8 cellular contexts compared by ENCODE assay signal in the genomic region with DNA sequence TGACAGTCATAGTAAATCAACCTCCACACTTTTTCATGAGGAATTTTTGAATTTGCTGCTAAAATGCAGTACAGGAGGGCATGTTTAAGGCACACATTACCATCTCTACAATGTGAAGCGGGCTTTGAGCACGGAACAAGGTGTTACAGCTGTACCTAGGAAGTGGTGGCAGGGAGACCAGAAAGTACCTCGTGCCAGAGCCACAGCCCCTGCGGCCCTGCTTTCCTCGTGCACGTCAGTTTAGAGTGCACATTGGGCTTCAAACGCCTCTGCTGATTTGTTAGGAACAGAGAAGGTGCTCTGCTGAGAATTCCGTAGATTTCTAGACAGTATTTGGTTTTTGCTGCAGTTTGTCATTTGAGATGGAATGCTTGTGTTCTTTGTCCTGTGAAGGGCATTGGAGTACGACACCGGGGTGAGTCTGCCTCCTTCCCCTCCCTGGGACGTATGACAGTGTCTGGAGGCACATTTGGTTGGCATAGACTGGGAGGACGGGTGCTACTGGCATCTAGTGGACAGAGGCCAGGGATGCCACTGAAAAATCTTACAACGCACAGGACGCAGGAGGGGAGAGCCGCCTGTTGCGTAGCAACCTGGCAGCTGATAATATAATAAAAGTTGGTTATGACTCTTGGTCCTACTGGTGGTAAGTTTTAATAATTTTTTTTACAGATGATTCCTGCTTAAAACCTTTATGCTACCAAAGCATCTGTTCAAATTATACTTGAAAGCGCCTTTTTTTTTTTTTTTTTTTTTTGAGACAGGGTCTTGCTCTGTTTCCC. TPM values are rescaled to one million over a fixed set of nuclear protein-coding genes. Genes with fewer than 3 reads are reported as not detected.
DNase-seq lines count a peak whose midpoint lies in the region; ATAC-seq and TF ChIP-seq lines count a peak whose summit lies in the region.

No MANE protein-coding gene starts in this region.

- peak overlapping the region; percentile 24 for H3K27ac Mint-ChIP-seq in activated T-helper 1 cell treated with anti-CD3 and anti-CD28 coated beads, Interleukin-12 subunit alpha, Interleukin-12 subunit beta, Interleukin-2, Interleukin-4 antibody, amounts not matched to agents 30 ng/mL and 10 ng/mL and 1 ng/mL, durations not matched to agents 14 hours and 24 hours and 36 hours

- peaks cover 5 to 88% (median 64%) of the 10 kb centered on the region in 12 donors for H3K4me1 ChIP-seq in heart left ventricle

- peak in 11 of 12 donors; percentile 21 to 59 (median 35) for TF ChIP-seq CTCF in heart left ventricle (IDR thresholded peaks at IDR 0.05)

- in situ Hi-C loops in Caki2 (cut with HindIII; ENCODE audit: low pct_unique_long_range_greater_than_20kb, low sequenced_read_pairs) = no loop called here

- 37 to 41% (median 38%) methylated on average over 17 of the region's 17 CpGs for WGBS in heart left ventricle, 4 donors

- H3K9me3 ChIP-seq in heart left ventricle = no peaks in the 10 kb centered on the region

- H3K4me3 ChIP-seq in heart left ventricle = no peak overlapping the region

- peak; percentile 50 for TF ChIP-seq RAD21 in Ishikawa (IDR thresholded peaks at IDR 0.05; ENCODE audit: low read depth)

- intact Hi-C loops in activated T-helper 1 cell treated with anti-CD3 and anti-CD28 coated beads, Interleukin-12 subunit alpha, Interleukin-12 subunit beta, Interleukin-2, Interleukin-4 antibody, amounts not matched to agents 30 ng/mL and 10 ng/mL and 1 ng/mL, durations not matched to agents 14 hours and 24 hours and 36 hours (cut with micrococcal nuclease) = no loop called here
- intact Hi-C loops in heart left ventricle (cut with DNase I) = no loop called here
- intact Hi-C loops in sciatic nerve (cut with DNase I) = no loop called here

- no peaks in the 10 kb centered on the region for H3K36me3 ChIP-seq in heart left ventricle

- peaks cover 42% of the 10 kb centered on the region for H3K4me1 Mint-ChIP-seq in activated T-helper 1 cell treated with anti-CD3 and anti-CD28 coated beads, Interleukin-12 subunit alpha, Interleukin-12 subunit beta, Interleukin-2, Interleukin-4 antibody, amounts not matched to agents 30 ng/mL and 10 ng/mL and 1 ng/mL, durations not matched to agents 14 hours and 24 hours and 36 hours (ENCODE audit: low read depth)

- no peaks in the 10 kb centered on the region for H3K27me3 Mint-ChIP-seq in activated T-helper 1 cell treated with anti-CD3 and anti-CD28 coated beads, Interleukin-12 subunit alpha, Interleukin-12 subunit beta, Interleukin-2, Interleukin-4 antibody, amounts not matched to agents 30 ng/mL and 10 ng/mL and 1 ng/mL, durations not matched to agents 14 hours and 24 hours and 36 hours (ENCODE audit: insufficient read depth)

- no peaks in the 10 kb centered on the region for H3K9me3 Mint-ChIP-seq in activated T-helper 1 cell treated with anti-CD3 and anti-CD28 coated beads, Interleukin-12 subunit alpha, Interleukin-12 subunit beta, Interleukin-2, Interleukin-4 antibody, amounts not matched to agents 30 ng/mL and 10 ng/mL and 1 ng/mL, durations not matched to agents 14 hours and 24 hours and 36 hours

- TF ChIP-seq POLR2A in heart left ventricle (IDR thresholded peaks at IDR 0.05) = peak in 1 of 2 donors; percentile 17

- no peak overlapping the region for H3K4me3 Mint-ChIP-seq in activated T-helper 1 cell treated with anti-CD3 and anti-CD28 coated beads, Interleukin-12 subunit alpha, Interleukin-12 subunit beta, Interleukin-2, Interleukin-4 antibody, amounts not matched to agents 30 ng/mL and 10 ng/mL and 1 ng/mL, durations not matched to agents 14 hours and 24 hours and 36 hours

- H3K27me3 ChIP-seq in heart left ventricle = no peaks in the 10 kb centered on the region

- H3K36me3 Mint-ChIP-seq in activated T-helper 1 cell treated with anti-CD3 and anti-CD28 coated beads, Interleukin-12 subunit alpha, Interleukin-12 subunit beta, Interleukin-2, Interleukin-4 antibody, amounts not matched to agents 30 ng/mL and 10 ng/mL and 1 ng/mL, durations not matched to agents 14 hours and 24 hours and 36 hours (ENCODE audit: low read depth) = peaks cover 5% of the 10 kb centered on the region

- DNase-seq in Caki2 (ENCODE audit: low read depth) (peak; percentile 82), heart left ventricle (peak in 4 of 5 donors; percentile 58 to 86 (median 74)), sciatic nerve (ENCODE audit: low spot score) (no peak), UCSD-AML1 (lab: John Stamatoyannopoulos, UW; ENCODE audit: unreplicated experiment) (no peak)
- no peak for DNase-seq in activated T-helper 1 cell treated with anti-CD3 and anti-CD28 coated beads, Interleukin-12 subunit alpha, Interleukin-12 subunit beta, Interleukin-2, Interleukin-4 antibody, amounts not matched to agents 30 ng/mL and 10 ng/mL and 1 ng/mL, durations not matched to agents 14 hours and 24 hours and 36 hours (ENCODE audit: low spot score)
- no peak for DNase-seq in activated T-cell treated with anti-CD3 and anti-CD28 coated beads, Interleukin-2, amount 50 U/mL, for 1 hour

- peak overlapping the region; percentile 47 to 82 (median 69) for H3K27ac ChIP-seq in heart left ventricle

- TF ChIP-seq EP300 in Ishikawa (IDR thresholded peaks at IDR 0.05; ENCODE audit: borderline replicate concordance) = no peak

- ATAC-seq in heart left ventricle (peak; percentile 88 to 94 (median 92)), sciatic nerve (peak; percentile 78), GM21515 (IDR thresholded peaks at IDR 0.05; ENCODE audit: unreplicated experiment) (no peak)

TF ChIP-seq in Ishikawa, 13 proteins besides CTCF, POLR2A, EP300 and RAD21:
- no peak for TF ChIP-seq FOXM1 (IDR thresholded peaks at IDR 0.05; ENCODE audit: borderline replicate concordance, low read depth)
- peak; percentile 35; the same call in 1 of the 2 replicates for TF ChIP-seq TEAD4 (IDR thresholded peaks at IDR 0.05)
TF ChIP-seq in Ishikawa: peak in this region for 1.

RNA-seq across cellular contexts. Expression of a gene that starts 9.1 kb away (rescaled TPM):
- 22.3 and 24.2 TPM in 2 replicates for total RNA-seq in Caki2 (2014; rRNA removed; shearing (Covaris generic); ENCODE audit: low replicate concordance)
- total RNA-seq in activated T-helper 1 cell treated with anti-CD3 and anti-CD28 coated beads, Interleukin-12 subunit alpha, Interleukin-12 subunit beta, Interleukin-2, Interleukin-4 antibody, amounts not matched to agents 30 ng/mL and 10 ng/mL and 1 ng/mL, durations not matched to agents 14 hours and 24 hours and 36 hours = 97.7 and 98.1 TPM in 2 replicates
- 10 to 100 TPM; 26.9 to 77.0 (median 33.9) TPM for total RNA-seq in heart left ventricle
- 10 to 100 TPM; 15.6 to 43.2 TPM for polyA plus RNA-seq in heart left ventricle
- total RNA-seq in sciatic nerve = 59.9 TPM

Comparison
In these comparisons a context has a peak if more than half of its experiments do, and no peak if none do; other contexts are left out.
1. DNase-seq: peak in Caki2 (single experiment) and heart left ventricle (4 of 5); none in activated T-helper 1 cell treated with anti-CD3 and anti-CD28 coated beads, Interleukin-12 subunit alpha, Interleukin-12 subunit beta, Interleukin-2, Interleukin-4 antibody, amounts not matched to agents 30 ng/mL and 10 ng/mL and 1 ng/mL, durations not matched to agents 14 hours and 24 hours and 36 hours (single experiment), sciatic nerve (single experiment), UCSD-AML1 (single experiment) and activated T-cell treated with anti-CD3 and anti-CD28 coated beads, Interleukin-2, amount 50 U/mL, for 1 hour (single experiment).